In genomic region chr3:185825639-185826481, GRCh38 we compare ENCODE assay signal across 8 cellular contexts. TPM values are rescaled to one million over a fixed set of nuclear protein-coding genes. Genes with fewer than 3 reads are reported as not detected.
DNase-seq lines count a peak whose midpoint lies in the region; ATAC-seq, FAIRE-seq and TF ChIP-seq lines count a peak whose summit lies in the region.

No MANE protein-coding gene starts in this region.

- H3K9me3 ChIP-seq in Peyer's patch (no peaks in the 10 kb centered on the region), GM12878 (replicated peaks; ENCODE audit: control insufficient read depth, insufficient read depth, low read length) (no peaks in the 10 kb centered on the region)

- H3K79me2 ChIP-seq in GM12878 (ENCODE audit: control insufficient read depth, insufficient read depth, low read length) = no peaks in the 10 kb centered on the region

- peaks cover 0 to 15% (median 8%) of the 10 kb centered on the region in 4 donors for H3K4me1 ChIP-seq in Peyer's patch
- no peaks in the 10 kb centered on the region for H3K4me1 ChIP-seq in GM12878 (ENCODE audit: control insufficient read depth, insufficient read depth, low read length)

- TF ChIP-seq RAD21 in GM12878 (IDR thresholded peaks at IDR 0.05; ENCODE audit: insufficient read depth, low read depth, low read length) = no peak

- no peak for TF ChIP-seq EP300 in GM12878 (IDR thresholded peaks at IDR 0.05; ENCODE audit: borderline replicate concordance in 1 of 2, control insufficient read depth in 1 of 2, low read depth in 2 of 2, low read length in 2 of 2)

- H3K27me3 ChIP-seq in Peyer's patch (no peaks in the 10 kb centered on the region), GM12878 (replicated peaks in 1 of 2; ENCODE audit: control insufficient read depth in 2 of 2, insufficient read depth in 2 of 2, low read length in 1 of 2) (peaks cover 8 to 24% of the 10 kb centered on the region in 2 experiments)

- peak; percentile 79 for DNase-seq in DMS53 (lab: John Stamatoyannopoulos, UW)
- no peak for DNase-seq in DMS53 treated with DMSO at 0.1 percent for 48 hours (lab: John Stamatoyannopoulos, UW; ENCODE audit: unreplicated experiment)
- DNase-seq in Peyer's patch = peak in 2 of 3 donors; percentile 74 to 83
- DNase-seq in GM12878 (ENCODE audit: low read depth, low spot score) = no peak
- DNase-seq in iPS-NIHi7 (ENCODE audit: extremely low spot score) = peak; percentile 70
- DNase-seq in stimulated activated CD4-positive, alpha-beta T cell treated with anti-CD3 and anti-CD28 coated beads, Interleukin-12 subunit alpha, Interleukin-12 subunit beta, amount 100 ng/mL, for 48 hours (ENCODE audit: low read depth in 2 of 3, low spot score in 1 of 3) = peak in 2 of 3 donors; percentile 10 to 22
- no peak for DNase-seq in epidermal melanocyte (ENCODE audit: insufficient read length, low spot score)

- H4K20me1 ChIP-seq in GM12878 (ENCODE audit: control insufficient read depth, insufficient read depth) = no peaks in the 10 kb centered on the region

- SMC1A ChIA-PET in GM12878 (lab: Charles Lee; ENCODE audit: uncharacterized antibody, unreplicated experiment) = no interaction called here

- ATAC-seq in HG02981 (IDR thresholded peaks at IDR 0.05; ENCODE audit: unreplicated experiment) (peak; percentile 36), GM12878 (peak; percentile 33)

- no peaks in the 10 kb centered on the region for H3K36me3 ChIP-seq in Peyer's patch
- H3K36me3 ChIP-seq in GM12878 (ENCODE audit: control insufficient read depth in 2 of 2, insufficient read depth in 2 of 2, low read length in 1 of 2) = no peaks in the 10 kb centered on the region

- CTCF ChIA-PET in GM12878 (lab: Yijun Ruan, JAX) = no interaction called here

- H3K27ac ChIP-seq in Peyer's patch (peak overlapping the region; percentile 65 to 98 (median 88)), GM12878 (ENCODE audit: control insufficient read depth, insufficient read depth) (no peak overlapping the region)

- no peak for FAIRE-seq in GM12878 (lab: Jason Lieb, UNC)

- no TSS peak for BruUV-seq in GM12878 (replicated peaks; lab: Mats Ljungman, UMichigan)

- TF ChIP-seq CTCF in Peyer's patch (IDR thresholded peaks at IDR 0.05) (peak in 1 of 6 experiments; percentile 19), GM12878 (IDR thresholded peaks at IDR 0.05 in 2 of 3, conservative IDR thresholded peaks at IDR 0.05 in 1 of 3; ENCODE audit: control insufficient read depth in 2 of 3, extremely low read depth in 1 of 3, insufficient read depth in 1 of 3, low read depth in 3 of 3, low read length in 3 of 3) (no peak)

- peak overlapping the region; percentile 45 for H2AFZ ChIP-seq in GM12878 (ENCODE audit: control insufficient read depth, low read depth, low read length)

- TF ChIP-seq POLR2A in Peyer's patch (IDR thresholded peaks at IDR 0.05) = peak in 1 of 2 donors; percentile 22
- TF ChIP-seq POLR2A in GM12878 (IDR thresholded peaks at IDR 0.05; ENCODE audit: low read depth, low read length) = no peak

- H3K4me3 ChIP-seq in Peyer's patch (peak overlapping the region; percentile 51 to 92 (median 67)), GM12878 (no peak overlapping the region)

- in situ Hi-C loops in GM12878 (cut with MboI) = no loop called here

- 22% methylated on average over 67 of the region's 90 CpGs for WGBS in GM12878 (ENCODE audit: insufficient coverage, insufficient replicate concordance, low lambda C conversion rate, missing lambda C conversion rate)

- H3K4me2 ChIP-seq in GM12878 (ENCODE audit: control insufficient read depth, insufficient read depth) = peak overlapping the region; percentile 77; the same call in 1 of the 2 replicates

- no peak overlapping the region for H3K9ac ChIP-seq in GM12878 (ENCODE audit: control insufficient read depth, insufficient read depth, low read length)

- RAD21 ChIA-PET in GM12878 (lab: Charles Lee; ENCODE audit: unreplicated experiment) = no interaction called here

- POLR2A ChIA-PET in GM12878 (lab: Charles Lee) = no interaction called here

- intact Hi-C loops in GM12878 (cut with micrococcal nuclease; ENCODE audit: unreplicated experiment) = no loop called here

TF ChIP-seq in GM12878, 131 proteins besides CTCF, POLR2A, EP300 and RAD21:
- TF ChIP-seq, protein P1, sequence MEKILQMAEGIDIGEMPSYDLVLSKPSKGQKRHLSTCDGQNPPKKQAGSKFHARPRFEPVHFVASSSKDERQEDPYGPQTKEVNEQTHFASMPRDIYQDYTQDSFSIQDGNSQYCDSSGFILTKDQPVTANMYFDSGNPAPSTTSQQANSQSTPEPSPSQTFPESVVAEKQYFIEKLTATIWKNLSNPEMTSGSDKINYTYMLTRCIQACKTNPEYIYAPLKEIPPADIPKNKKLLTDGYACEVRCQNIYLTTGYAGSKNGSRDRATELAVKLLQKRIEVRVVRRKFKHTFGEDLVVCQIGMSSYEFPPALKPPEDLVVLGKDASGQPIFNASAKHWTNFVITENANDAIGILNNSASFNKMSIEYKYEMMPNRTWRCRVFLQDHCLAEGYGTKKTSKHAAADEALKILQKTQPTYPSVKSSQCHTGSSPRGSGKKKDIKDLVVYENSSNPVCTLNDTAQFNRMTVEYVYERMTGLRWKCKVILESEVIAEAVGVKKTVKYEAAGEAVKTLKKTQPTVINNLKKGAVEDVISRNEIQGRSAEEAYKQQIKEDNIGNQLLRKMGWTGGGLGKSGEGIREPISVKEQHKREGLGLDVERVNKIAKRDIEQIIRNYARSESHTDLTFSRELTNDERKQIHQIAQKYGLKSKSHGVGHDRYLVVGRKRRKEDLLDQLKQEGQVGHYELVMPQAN (conservative IDR thresholded peaks at IDR 0.05) = no peak
- no peak for TF ChIP-seq ATF3 (IDR thresholded peaks at IDR 0.05; ENCODE audit: borderline replicate concordance, extremely low read depth, low read depth, low read length)
- TF ChIP-seq, protein P2, sequence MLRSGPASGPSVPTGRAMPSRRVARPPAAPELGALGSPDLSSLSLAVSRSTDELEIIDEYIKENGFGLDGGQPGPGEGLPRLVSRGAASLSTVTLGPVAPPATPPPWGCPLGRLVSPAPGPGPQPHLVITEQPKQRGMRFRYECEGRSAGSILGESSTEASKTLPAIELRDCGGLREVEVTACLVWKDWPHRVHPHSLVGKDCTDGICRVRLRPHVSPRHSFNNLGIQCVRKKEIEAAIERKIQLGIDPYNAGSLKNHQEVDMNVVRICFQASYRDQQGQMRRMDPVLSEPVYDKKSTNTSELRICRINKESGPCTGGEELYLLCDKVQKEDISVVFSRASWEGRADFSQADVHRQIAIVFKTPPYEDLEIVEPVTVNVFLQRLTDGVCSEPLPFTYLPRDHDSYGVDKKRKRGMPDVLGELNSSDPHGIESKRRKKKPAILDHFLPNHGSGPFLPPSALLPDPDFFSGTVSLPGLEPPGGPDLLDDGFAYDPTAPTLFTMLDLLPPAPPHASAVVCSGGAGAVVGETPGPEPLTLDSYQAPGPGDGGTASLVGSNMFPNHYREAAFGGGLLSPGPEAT (IDR thresholded peaks at IDR 0.05; ENCODE audit: low read depth) = no peak
- no peak for TF ChIP-seq RUNX3 (IDR thresholded peaks at IDR 0.05; ENCODE audit: low read length)
- TF ChIP-seq NFYA (IDR thresholded peaks at IDR 0.05; ENCODE audit: borderline replicate concordance, low read depth, low read length) = no peak
- no peak for TF ChIP-seq MYB (IDR thresholded peaks at IDR 0.05; ENCODE audit: borderline replicate concordance, low read depth, low read length)
- TF ChIP-seq CHD4 (IDR thresholded peaks at IDR 0.05) = no peak
- TF ChIP-seq SMAD5 (IDR thresholded peaks at IDR 0.05; ENCODE audit: low read depth) = no peak
- TF ChIP-seq POLR2AphosphoS2 (IDR thresholded peaks at IDR 0.05; ENCODE audit: low read depth, low read length) = no peak

RNA-seq across cellular contexts. Expression of gene IGF2BP2, which starts 1.0 kb away (rescaled TPM):
- 100 to 1,000 TPM in 2 of 4 donors, 10 to 100 TPM in 2; 61.9 to 116 (median 99.8) TPM for total RNA-seq in Peyer's patch
- 0.10 and 0.91 TPM in 2 replicates for total RNA-seq in GM12878 (2013; cell fraction: nucleolus; rRNA removed)
- not detected in 2 replicates for total RNA-seq in GM12878 (2014; rRNA removed)
- total RNA-seq in GM12878 (2014; rRNA removed; fragmentation: Illumina TruSeq; extraction: Trizol) = not detected in 2 replicates
- 0.21 and 0.72 TPM in 2 replicates for total RNA-seq in GM12878 (2021)
- polyA plus RNA-seq in GM12878 (2011; ENCODE audit: low read depth) = not detected
- polyA plus RNA-seq in GM12878 (2011; rRNA removed) = not detected in 2 replicates
- not detected in 2 replicates for polyA plus RNA-seq in GM12878 (2011; cell fraction: cytosol; rRNA removed)
- not detected in 2 replicates for polyA plus RNA-seq in GM12878 (2011; cell fraction: nucleus; rRNA removed)
- polyA plus RNA-seq in GM12878 (2012) = 0.20 TPM in 1 of 2 replicates, not detected in the other
- polyA plus RNA-seq in GM12878 (2014; fragmentation: Illumina TruSeq; extraction: Trizol) = not detected in 2 replicates
- not detected for polyA plus RNA-seq in GM12878 (2014; fragmentation: Nextera tagmentation; extraction: Ambion mirVana)
- not detected in 2 replicates for polyA plus RNA-seq in GM12878 (2014; rRNA removed)
- under 1 TPM in 1 of 2 experiments, not detected in 1; 0.25 TPM for polyA plus RNA-seq in GM12878 (2016; fragmentation: Nextera tagmentation; extraction: Ambion mirVana)
- not detected in 2 replicates for polyA minus RNA-seq in GM12878 (2011; rRNA and poly(A)+ RNA removed)
- polyA minus RNA-seq in GM12878 (2011; cell fraction: cytosol; rRNA and poly(A)+ RNA removed) = not detected in 2 replicates
- polyA minus RNA-seq in GM12878 (2011; cell fraction: nucleus; rRNA and poly(A)+ RNA removed) = not detected in 2 replicates

Comparison
In these comparisons a context has a peak if more than half of its experiments do, and no peak if none do; other contexts are left out.
1. DNase-seq: peak in DMS53 (single experiment), Peyer's patch (2 of 3), iPS-NIHi7 (single experiment) and stimulated activated CD4-positive, alpha-beta T cell treated with anti-CD3 and anti-CD28 coated beads, Interleukin-12 subunit alpha, Interleukin-12 subunit beta, amount 100 ng/mL, for 48 hours (2 of 3); none in DMS53 treated with DMSO at 0.1 percent for 48 hours (single experiment), GM12878 (single experiment) and epidermal melanocyte (single experiment).
2. RNA of gene IGF2BP2, which starts 1.0 kb away (total RNA-seq): 61.9 to 116 TPM in Peyer's patch; 0.10 to 0.91 TPM in GM12878; every median in the first group is over 10 times any median in the second.